In genomic region chr2:145854039-145854755, GRCh38 we compare ENCODE assay signal across 1 cellular context.
TF ChIP-seq lines count a peak whose summit lies in the region.

No MANE protein-coding gene starts in this region.

TF ChIP-seq in K562, 482 proteins besides CTCF, POLR2A, EP300 and RAD21 (continued from another document and continues in another):
- no peak for TF ChIP-seq ZNF318 (IDR thresholded peaks at IDR 0.05; ENCODE audit: borderline replicate concordance in 1 of 2, low read depth in 1 of 2)
- no peak for TF ChIP-seq HMGXB4 (CRISPR knock-in tag; IDR thresholded peaks at IDR 0.05)
- TF ChIP-seq SMARCC2 (IDR thresholded peaks at IDR 0.05; ENCODE audit: low read depth), result no peak
- no peak for TF ChIP-seq NFRKB (IDR thresholded peaks at IDR 0.05; ENCODE audit: low read depth)
- TF ChIP-seq POLR2AphosphoS2 (IDR thresholded peaks at IDR 0.05; ENCODE audit: low read length), result no peak
- TF ChIP-seq HINFP (tag; conservative IDR thresholded peaks at IDR 0.05; ENCODE audit: low read depth), result 0 out of 2 replicates have a peak, but pooled peaks have one; percentile 44
- no peak for TF ChIP-seq ZNF436 (CRISPR knock-in tag; IDR thresholded peaks at IDR 0.05)
- TF ChIP-seq YY1 (IDR thresholded peaks at IDR 0.05; ENCODE audit: borderline replicate concordance in 1 of 3, control insufficient read depth in 1 of 3, extremely low read depth in 1 of 3, insufficient read depth in 3 of 3, insufficient read length in 1 of 3, insufficient replicate concordance in 2 of 3, low read depth in 1 of 3, low read length in 2 of 3), result no peak
- no peak for TF ChIP-seq CUX1 (CRISPR knock-in tag; IDR thresholded peaks at IDR 0.05)
- no peak for TF ChIP-seq ZBTB12 (CRISPR knock-in tag; IDR thresholded peaks at IDR 0.05)
- no peak for TF ChIP-seq SAFB2 (IDR thresholded peaks at IDR 0.05; ENCODE audit: borderline replicate concordance, low read depth, low read length, severe bottlenecking)
- TF ChIP-seq U2AF2 (optimal IDR thresholded peaks at IDR 0.05; ENCODE audit: low read depth, low read length), result no peak
- no peak for TF ChIP-seq ARID1B (IDR thresholded peaks at IDR 0.05)
- TF ChIP-seq ZNF311 (CRISPR knock-in tag; IDR thresholded peaks at IDR 0.05), result no peak
- TF ChIP-seq POLR2AphosphoS5 (IDR thresholded peaks at IDR 0.05; ENCODE audit: control insufficient read depth, insufficient read depth, low read depth, low read length), result no peak
- TF ChIP-seq SMAD3 (CRISPR knock-in tag; conservative IDR thresholded peaks at IDR 0.05), result peak; percentile 67; the same call in 1 of the 2 replicates
- peak; percentile 53; the same call in 1 of the 2 replicates for TF ChIP-seq CREB3 (tag; conservative IDR thresholded peaks at IDR 0.05; ENCODE audit: low read depth)
- no peak for TF ChIP-seq ZFX (CRISPR knock-in tag; IDR thresholded peaks at IDR 0.05)
- peak; percentile 70 for TF ChIP-seq PTTG1 (tag; IDR thresholded peaks at IDR 0.05; ENCODE audit: low read depth)
- 0 out of 4 replicates have a peak, but pooled peaks of 1 of the 2 experiments have one; percentile 40 for TF ChIP-seq TEAD1 (CRISPR knock-in tag; IDR thresholded peaks at IDR 0.05)
- no peak for TF ChIP-seq POLR3G (IDR thresholded peaks at IDR 0.05; ENCODE audit: extremely low read depth, insufficient read length, insufficient replicate concordance)
- TF ChIP-seq GMEB1 (CRISPR knock-in tag; IDR thresholded peaks at IDR 0.05), result no peak
- no peak for TF ChIP-seq ZNF79 (CRISPR knock-in tag; IDR thresholded peaks at IDR 0.05; ENCODE audit: low read depth)
- no peak for TF ChIP-seq IRF1 (CRISPR knock-in tag; IDR thresholded peaks at IDR 0.05; ENCODE audit: borderline replicate concordance)
- no peak for TF ChIP-seq NEUROD1 (IDR thresholded peaks at IDR 0.05; ENCODE audit: borderline replicate concordance, low read depth, low read length, partially characterized antibody)
- no peak for TF ChIP-seq PHF8 (IDR thresholded peaks at IDR 0.05; ENCODE audit: borderline replicate concordance, low read length)
- TF ChIP-seq GABPB1 (CRISPR knock-in tag; IDR thresholded peaks at IDR 0.05), result no peak
- TF ChIP-seq HOMEZ (CRISPR knock-in tag; IDR thresholded peaks at IDR 0.05), result no peak
- TF ChIP-seq PHTF2 (CRISPR knock-in tag; IDR thresholded peaks at IDR 0.05), result no peak
